Comparison of ENCODE assay signal across 14 cellular contexts in the genomic region with DNA sequence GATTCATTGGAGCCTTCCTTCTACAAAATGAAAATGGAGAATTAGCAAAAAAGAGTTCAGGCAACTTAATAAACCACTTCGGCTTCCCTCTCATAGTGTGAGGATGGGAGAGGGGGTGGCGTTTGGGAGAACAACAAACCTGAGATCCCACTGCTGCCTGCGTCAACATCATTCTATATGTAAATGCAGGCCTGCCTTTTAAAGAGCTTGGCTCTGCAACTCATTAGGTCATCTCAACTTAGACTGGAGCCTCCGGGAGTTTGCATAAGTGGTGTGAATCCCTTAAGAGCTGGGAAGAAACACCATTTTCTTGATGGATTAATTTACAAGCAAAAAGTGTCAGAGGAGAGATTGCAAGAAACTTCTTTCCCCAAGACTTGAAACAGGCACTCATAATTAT.
DNase-seq lines count a peak whose midpoint lies in the region; ATAC-seq and TF ChIP-seq lines count a peak whose summit lies in the region.
"Had no signal": no experiment of that assay in that cellular context is flagged by ENCODE, and none has a peak within 500 bp of the region (broad histone marks: within the 10 kb centered on the region; RNA-seq: fewer than 3 reads in every experiment).

No MANE protein-coding gene starts in this region.

- H3K4me1 Mint-ChIP-seq in GM23338, result peaks cover 15% of the 10 kb centered on the region
- H3K4me1 Mint-ChIP-seq: CD8-positive, alpha-beta memory T cell had no signal

- H3K27me3 ChIP-seq in GM23338 (ENCODE audit: insufficient read depth) (no peaks in the 10 kb centered on the region), hepatocyte (peaks cover 11% of the 10 kb centered on the region)
- H3K27me3 ChIP-seq: BLaER1 had no signal

- peaks cover 17% of the 10 kb centered on the region for H3K4me1 ChIP-seq in GM23338 (ENCODE audit: insufficient read depth)
- H3K4me1 ChIP-seq in hepatocyte (ENCODE audit: insufficient read depth), result no peaks in the 10 kb centered on the region
- H3K4me1 ChIP-seq: Caco-2 had no signal

- peaks cover 1% of the 10 kb centered on the region for H3K27me3 Mint-ChIP-seq in GM23338 (ENCODE audit: insufficient read depth, low read depth, poor library complexity)

- DNase-seq in GM23338 (ENCODE audit: low spot score) (peak; percentile 48), NCI-H526 treated with DMSO at 0.1 percent for 48 hours (lab: John Stamatoyannopoulos, UW) (peak; percentile 34), epithelial cell of proximal tubule (ENCODE audit: low read depth) (peak; percentile 37), kidney tubule cell (ENCODE audit: low spot score) (peak; percentile 20), T-helper 2 cell (no peak), hepatocyte (ENCODE audit: low spot score) (no peak)
- DNase-seq: 8988T; AML-193; Caco-2; CD8-positive, alpha-beta memory T cell; GOT3 had no signal

- no peaks in the 10 kb centered on the region for H3K9me3 ChIP-seq in hepatocyte (ENCODE audit: low read depth)
- H3K9me3 ChIP-seq: BLaER1, Caco-2 had no signal

- H3K4me3 Mint-ChIP-seq in GM23338, result no peak overlapping the region
- H3K4me3 Mint-ChIP-seq: CD8-positive, alpha-beta memory T cell had no signal

- H3K9me2 ChIP-seq in GM23338 (ENCODE audit: insufficient read depth) (no peaks in the 10 kb centered on the region), hepatocyte (replicated peaks; ENCODE audit: insufficient read depth) (no peaks in the 10 kb centered on the region)

- H3K79me2 ChIP-seq in GM23338 (replicated peaks; ENCODE audit: insufficient read depth), result no peaks in the 10 kb centered on the region
- H3K79me2 ChIP-seq in hepatocyte, result no peaks in the 10 kb centered on the region

- no peaks in the 10 kb centered on the region for H3K36me3 Mint-ChIP-seq in GM23338 (ENCODE audit: low read depth)
- H3K36me3 Mint-ChIP-seq: CD8-positive, alpha-beta memory T cell had no signal

- H3K4me2 ChIP-seq in GM23338 (no peak overlapping the region), hepatocyte (no peak overlapping the region)

- ATAC-seq in GM23338 (peak; percentile 89), GM21576 (IDR thresholded peaks at IDR 0.05; ENCODE audit: unreplicated experiment) (no peak)
- ATAC-seq: HepG2 had no signal

- H3K36me3 ChIP-seq in GM23338 (ENCODE audit: insufficient read depth) (no peaks in the 10 kb centered on the region), hepatocyte (replicated peaks; ENCODE audit: insufficient read depth, low read depth) (no peaks in the 10 kb centered on the region)
- H3K36me3 ChIP-seq: BLaER1 had no signal

- WGBS in hepatocyte (ENCODE audit: low lambda C conversion rate, missing lambda C conversion rate), result 37% methylated on average over 4 of the region's 4 CpGs

- H3F3A ChIP-seq in GM23338 (replicated peaks; ENCODE audit: low read depth), result no peaks in the 10 kb centered on the region

- H3K27ac ChIP-seq in GM23338 (ENCODE audit: low read depth) (no peak overlapping the region), hepatocyte (no peak overlapping the region)
- H3K27ac ChIP-seq: BLaER1 had no signal

- no peak for TF ChIP-seq CTCF in GM23338 (conservative IDR thresholded peaks at IDR 0.05; ENCODE audit: low read depth in 2 of 2)
- no peak for TF ChIP-seq CTCF in epithelial cell of proximal tubule (conservative IDR thresholded peaks at IDR 0.05; ENCODE audit: low read depth, low read length)
- TF ChIP-seq CTCF in hepatocyte (IDR thresholded peaks at IDR 0.05; ENCODE audit: poor library complexity), result no peak

- H3K9me3 Mint-ChIP-seq in GM23338, result no peaks in the 10 kb centered on the region

- H2AFZ ChIP-seq in GM23338 (no peak overlapping the region), hepatocyte (no peak overlapping the region)

- H3K4me3 ChIP-seq in GM23338 (no peak overlapping the region), epithelial cell of proximal tubule (ENCODE audit: low read depth, low read length) (no peak overlapping the region), hepatocyte (no peak overlapping the region)
- H3K4me3 ChIP-seq: BLaER1 had no signal

- H3K27ac Mint-ChIP-seq in GM23338, result no peak overlapping the region
- H3K27ac Mint-ChIP-seq: CD8-positive, alpha-beta memory T cell had no signal

- H4K20me1 ChIP-seq in GM23338 (replicated peaks; ENCODE audit: insufficient read depth) (no peaks in the 10 kb centered on the region), hepatocyte (ENCODE audit: insufficient read depth, poor library complexity, severe bottlenecking) (no peaks in the 10 kb centered on the region)
- H4K20me1 ChIP-seq: BLaER1 had no signal

TF ChIP-seq in GM23338, 12 proteins besides CTCF, POLR2A, EP300 and RAD21 (continues in another document):
- TF ChIP-seq JUNB (IDR thresholded peaks at IDR 0.05; ENCODE audit: unreplicated experiment) (no peak), EZH2phosphoT487 (IDR thresholded peaks at IDR 0.05; ENCODE audit: unreplicated experiment) (no peak), ZNF114 (CRISPR knock-in tag; IDR thresholded peaks at IDR 0.05) (no peak), POLR2AphosphoS5 (IDR thresholded peaks at IDR 0.05; ENCODE audit: low read depth) (no peak), NANOG (IDR thresholded peaks at IDR 0.05; ENCODE audit: borderline replicate concordance) (no peak), CREB1 (CRISPR knock-in tag; IDR thresholded peaks at IDR 0.05; ENCODE audit: low read depth) (no peak), STAT1 (IDR thresholded peaks at IDR 0.05; ENCODE audit: unreplicated experiment) (no peak)
- TF ChIP-seq, protein P1, sequence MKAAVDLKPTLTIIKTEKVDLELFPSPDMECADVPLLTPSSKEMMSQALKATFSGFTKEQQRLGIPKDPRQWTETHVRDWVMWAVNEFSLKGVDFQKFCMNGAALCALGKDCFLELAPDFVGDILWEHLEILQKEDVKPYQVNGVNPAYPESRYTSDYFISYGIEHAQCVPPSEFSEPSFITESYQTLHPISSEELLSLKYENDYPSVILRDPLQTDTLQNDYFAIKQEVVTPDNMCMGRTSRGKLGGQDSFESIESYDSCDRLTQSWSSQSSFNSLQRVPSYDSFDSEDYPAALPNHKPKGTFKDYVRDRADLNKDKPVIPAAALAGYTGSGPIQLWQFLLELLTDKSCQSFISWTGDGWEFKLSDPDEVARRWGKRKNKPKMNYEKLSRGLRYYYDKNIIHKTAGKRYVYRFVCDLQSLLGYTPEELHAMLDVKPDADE (IDR thresholded peaks at IDR 0.05), result no peak
- TF ChIP-seq, protein P2, sequence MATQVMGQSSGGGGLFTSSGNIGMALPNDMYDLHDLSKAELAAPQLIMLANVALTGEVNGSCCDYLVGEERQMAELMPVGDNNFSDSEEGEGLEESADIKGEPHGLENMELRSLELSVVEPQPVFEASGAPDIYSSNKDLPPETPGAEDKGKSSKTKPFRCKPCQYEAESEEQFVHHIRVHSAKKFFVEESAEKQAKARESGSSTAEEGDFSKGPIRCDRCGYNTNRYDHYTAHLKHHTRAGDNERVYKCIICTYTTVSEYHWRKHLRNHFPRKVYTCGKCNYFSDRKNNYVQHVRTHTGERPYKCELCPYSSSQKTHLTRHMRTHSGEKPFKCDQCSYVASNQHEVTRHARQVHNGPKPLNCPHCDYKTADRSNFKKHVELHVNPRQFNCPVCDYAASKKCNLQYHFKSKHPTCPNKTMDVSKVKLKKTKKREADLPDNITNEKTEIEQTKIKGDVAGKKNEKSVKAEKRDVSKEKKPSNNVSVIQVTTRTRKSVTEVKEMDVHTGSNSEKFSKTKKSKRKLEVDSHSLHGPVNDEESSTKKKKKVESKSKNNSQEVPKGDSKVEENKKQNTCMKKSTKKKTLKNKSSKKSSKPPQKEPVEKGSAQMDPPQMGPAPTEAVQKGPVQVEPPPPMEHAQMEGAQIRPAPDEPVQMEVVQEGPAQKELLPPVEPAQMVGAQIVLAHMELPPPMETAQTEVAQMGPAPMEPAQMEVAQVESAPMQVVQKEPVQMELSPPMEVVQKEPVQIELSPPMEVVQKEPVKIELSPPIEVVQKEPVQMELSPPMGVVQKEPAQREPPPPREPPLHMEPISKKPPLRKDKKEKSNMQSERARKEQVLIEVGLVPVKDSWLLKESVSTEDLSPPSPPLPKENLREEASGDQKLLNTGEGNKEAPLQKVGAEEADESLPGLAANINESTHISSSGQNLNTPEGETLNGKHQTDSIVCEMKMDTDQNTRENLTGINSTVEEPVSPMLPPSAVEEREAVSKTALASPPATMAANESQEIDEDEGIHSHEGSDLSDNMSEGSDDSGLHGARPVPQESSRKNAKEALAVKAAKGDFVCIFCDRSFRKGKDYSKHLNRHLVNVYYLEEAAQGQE (IDR thresholded peaks at IDR 0.05; ENCODE audit: unreplicated experiment), result no peak

Comparison
In these comparisons a context has a peak if more than half of its experiments do, and no peak if none do; other contexts are left out.
1. DNase-seq: peak in GM23338 (single experiment), NCI-H526 treated with DMSO at 0.1 percent for 48 hours (single experiment), epithelial cell of proximal tubule (single experiment) and kidney tubule cell (single experiment); none in T-helper 2 cell (0 of 5) and hepatocyte (single experiment).